In the genomic region with DNA sequence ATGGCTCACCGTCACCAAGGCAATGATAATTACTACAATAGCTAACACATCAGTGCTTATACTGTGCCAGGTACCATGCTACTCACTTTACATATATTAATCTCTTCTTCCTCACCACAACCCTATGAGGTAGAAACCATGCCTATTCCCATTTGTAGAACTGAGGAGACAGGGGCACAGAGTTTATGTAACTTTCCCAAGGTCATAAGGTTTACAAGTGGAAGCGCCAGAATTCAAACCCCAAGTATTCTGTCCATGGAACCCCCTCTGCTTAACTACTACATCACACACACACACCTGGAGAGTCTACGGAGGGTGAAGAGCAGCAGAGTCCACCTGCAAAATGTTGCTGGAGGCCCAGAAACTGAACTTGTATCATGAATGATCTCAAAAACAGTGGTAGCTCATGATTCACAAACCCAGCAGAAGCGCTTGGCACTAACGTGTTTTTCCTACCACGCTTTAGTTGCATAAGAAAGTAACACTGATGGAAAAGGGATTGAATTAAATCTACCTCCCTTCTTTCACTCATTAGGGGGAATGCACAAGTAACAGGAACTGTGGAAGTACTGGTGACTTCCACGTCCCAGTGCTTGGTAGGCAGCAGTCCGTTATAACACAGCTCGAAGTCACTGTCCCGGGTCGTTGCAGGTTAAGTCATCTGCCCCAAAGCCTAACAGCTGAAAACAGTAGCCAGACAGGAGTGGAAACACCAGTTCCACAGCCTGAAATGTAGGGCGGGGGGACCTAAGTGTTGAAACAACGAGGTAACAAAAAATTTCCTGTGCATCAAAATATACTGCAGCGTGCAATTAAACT, we compare ENCODE assay signal across 8 cellular contexts. TPM values are rescaled to one million over a fixed set of nuclear protein-coding genes. Genes with fewer than 3 reads are reported as not detected.
A peak's percentile ranks its signal among the peaks of the same experiment; 100 is the strongest.
DNase-seq lines count a peak whose midpoint lies in the region; ATAC-seq, FAIRE-seq and TF ChIP-seq lines count a peak whose summit lies in the region.

No MANE protein-coding gene starts in this region.

- peaks cover 19% of the 10 kb centered on the region for H3K23me2 ChIP-seq in H1 (ENCODE audit: low read depth, low read length)

- no peak for DNase-seq in GM12892 (ENCODE audit: insufficient read length)
- DNase-seq in OCI-LY7 (ENCODE audit: low spot score): peak; percentile 31
- DNase-seq in H1 (ENCODE audit: low read depth in 1 of 2, low spot score in 2 of 2): no peak
- no peak for DNase-seq in osteocyte (ENCODE audit: extremely low spot score, unreplicated experiment)
- DNase-seq in prostate gland (ENCODE audit: low spot score): no peak

- H3K36me3 ChIP-seq in OCI-LY7 (ENCODE audit: insufficient read depth, low read length): no peaks in the 10 kb centered on the region
- H3K36me3 ChIP-seq in H1 (ENCODE audit: control insufficient read depth in 2 of 4, insufficient read depth in 4 of 4, low read length in 3 of 4): no peaks in the 10 kb centered on the region
- no peaks in the 10 kb centered on the region for H3K36me3 ChIP-seq in gastroesophageal sphincter
- no peaks in the 10 kb centered on the region for H3K36me3 ChIP-seq in prostate gland

- FAIRE-seq in GM12892 (lab: Jason Lieb, UNC): peak; percentile 72
- FAIRE-seq in H1 (lab: Jason Lieb, UNC): no peak

- TF ChIP-seq CTCF in OCI-LY7 (conservative IDR thresholded peaks at IDR 0.05; ENCODE audit: low read length): no peak
- no peak for TF ChIP-seq CTCF in H1 (IDR thresholded peaks at IDR 0.05; ENCODE audit: control extremely low read depth in 1 of 3, insufficient read depth in 1 of 3, low read depth in 1 of 3, low read length in 3 of 3)
- TF ChIP-seq CTCF in osteocyte (IDR thresholded peaks at IDR 0.05): no peak
- TF ChIP-seq CTCF in gastroesophageal sphincter (IDR thresholded peaks at IDR 0.05): no peak
- TF ChIP-seq CTCF in prostate gland (IDR thresholded peaks at IDR 0.05): no peak

- H3K79me2 ChIP-seq in OCI-LY7 (ENCODE audit: insufficient read depth, low read depth, low read length) (peaks cover 14% of the 10 kb centered on the region; the same call in 1 of the 2 replicates), H1 (ENCODE audit: control insufficient read depth in 1 of 2, insufficient read depth in 2 of 2, low read length in 2 of 2) (peaks cover 6 to 57% of the 10 kb centered on the region in 2 experiments; a peak in 3 of 4 replicates)

- no peak overlapping the region for H3K9ac ChIP-seq in H1 (replicated peaks in 1 of 4; ENCODE audit: extremely low read depth in 1 of 4, low read depth in 3 of 4, low read length in 3 of 4)

- CTCF ChIA-PET in OCI-LY7 (lab: Charles Lee; ENCODE audit: unreplicated experiment): interaction anchor here (0.9 kb wide), 2 partner anchors 23 to 190 kb away, joined by 3 read pairs; no protein-coding TSS in a partner anchor
- CTCF ChIA-PET in H1 (lab: Charles Lee; ENCODE audit: partially characterized antibody): interaction anchor here (1.2 to 5.9 kb wide), 5 partner anchors 10 to 54 kb away, joined by 3 to 27 read pairs (median 5); no protein-coding TSS in a partner anchor

- no peak overlapping the region for H2BK5ac ChIP-seq in H1 (ENCODE audit: low read depth, low read length)

- intact Hi-C loops in OCI-LY7 (cut with micrococcal nuclease; ENCODE audit: unreplicated experiment) (loop anchor here (5.0 to 10.0 kb wide), 5 partner anchors 99 to 1579 kb away; a partner anchor contains a TSS), prostate gland (cut with DNase I) (loop anchor here (10.0 kb wide), 2 partner anchors 54 to 716 kb away; no protein-coding TSS in a partner anchor)

- H3K4me2 ChIP-seq in OCI-LY7 (ENCODE audit: low read length): peak overlapping the region; percentile 81
- H3K4me2 ChIP-seq in H1 (ENCODE audit: insufficient read depth in 1 of 2, low read depth in 2 of 2, low read length in 2 of 2): peak overlapping the region; percentile 67 to 93

- H2BK12ac ChIP-seq in H1 (ENCODE audit: low read depth, low read length): no peak overlapping the region

- H3K27me3 ChIP-seq in H1 (replicated peaks in 1 of 4; ENCODE audit: control insufficient read depth in 3 of 4, extremely low read depth in 1 of 4, insufficient read depth in 3 of 4, low read length in 3 of 4) (peaks cover 0 to 6% (median 1%) of the 10 kb centered on the region in 4 experiments; a peak in 1 of 7 replicates), gastroesophageal sphincter (no peaks in the 10 kb centered on the region), prostate gland (replicated peaks; ENCODE audit: insufficient read depth) (no peaks in the 10 kb centered on the region)

- H3K9me2 ChIP-seq in OCI-LY7 (ENCODE audit: insufficient read depth, low read length): no peaks in the 10 kb centered on the region

- H2AFZ ChIP-seq in OCI-LY7 (ENCODE audit: low read length) (peak overlapping the region; percentile 23; the same call in 1 of the 2 replicates), H1 (ENCODE audit: low read length) (no peak overlapping the region)

- no peak overlapping the region for H3K27ac ChIP-seq in OCI-LY7 (ENCODE audit: low read depth, low read length, poor library complexity, severe bottlenecking)
- no peak overlapping the region for H3K27ac ChIP-seq in H1 (ENCODE audit: low read depth, low read length)
- no peak overlapping the region for H3K27ac ChIP-seq in gastroesophageal sphincter
- no peak overlapping the region for H3K27ac ChIP-seq in prostate gland

- TF ChIP-seq POLR2A in GM12892 (IDR thresholded peaks at IDR 0.05; ENCODE audit: low read depth, low read length): no peak
- no peak for TF ChIP-seq POLR2A in H1 (IDR thresholded peaks at IDR 0.05; ENCODE audit: control extremely low read depth in 1 of 2, low read depth in 2 of 2, low read length in 2 of 2)
- no peak for TF ChIP-seq POLR2A in gastroesophageal sphincter (IDR thresholded peaks at IDR 0.05)
- TF ChIP-seq POLR2A in prostate gland (IDR thresholded peaks at IDR 0.05): no peak

- WGBS in H1 (ENCODE audit: extremely low coverage in 1 of 2, insufficient coverage in 1 of 2, insufficient read length in 1 of 2, insufficient replicate concordance in 2 of 2, low coverage in 1 of 2, low lambda C conversion rate in 2 of 2, missing lambda C conversion rate in 1 of 2), 2 experiments: 70% methylated on average over 14 of the region's 14 CpGs; no CpG with 5 or more reads in 1 of the 2 experiments
- WGBS in gastroesophageal sphincter (ENCODE audit: low coverage in 1 of 2), 2 donors: 83 to 92% methylated on average over 9 to 14 of the region's 14 CpGs
- WGBS in prostate gland: 64% methylated on average over 14 of the region's 14 CpGs

- H3K36me3 Mint-ChIP-seq in osteocyte (ENCODE audit: unreplicated experiment): no peaks in the 10 kb centered on the region

- H4K5ac ChIP-seq in H1 (ENCODE audit: insufficient read length, low read depth, low read length): no peak overlapping the region

- no peak overlapping the region for H2BK20ac ChIP-seq in H1 (ENCODE audit: low read length)

- BruUV-seq in OCI-LY7 (replicated peaks; lab: Mats Ljungman, UMichigan): no TSS peak

- H4K91ac ChIP-seq in H1 (replicated peaks; ENCODE audit: insufficient read length, low read length): no peak overlapping the region

- no peak overlapping the region for H3K14ac ChIP-seq in H1 (ENCODE audit: insufficient read length)

- H3K4me3 ChIP-seq in OCI-LY7 (ENCODE audit: low read depth, low read length, poor library complexity, severe bottlenecking) (peak overlapping the region; percentile 59), H1 (ENCODE audit: extremely low read depth in 1 of 4, insufficient read depth in 2 of 4, low read depth in 3 of 4, low read length in 4 of 4) (peak overlapping the region in 3 of 4 experiments; percentile 8 to 47 (median 14); a peak in 3 of 8 replicates), gastroesophageal sphincter (no peak overlapping the region), prostate gland (peak overlapping the region in 1 of 2 donors; percentile 11)

- H4K20me1 ChIP-seq in OCI-LY7 (ENCODE audit: insufficient read depth, low read length) (peaks cover 9% of the 10 kb centered on the region; the same call in 1 of the 2 replicates), H1 (replicated peaks in 1 of 2; ENCODE audit: control insufficient read depth in 1 of 2, insufficient read depth in 2 of 2, low read length in 2 of 2) (peaks cover 5 to 15% of the 10 kb centered on the region in 2 experiments)

- peaks cover 55% of the 10 kb centered on the region for H3K4me1 ChIP-seq in OCI-LY7 (ENCODE audit: insufficient read depth, low read length, poor library complexity, severe bottlenecking)
- peaks cover 0 to 4% (median 3%) of the 10 kb centered on the region in 4 experiments; a peak in 5 of 7 replicates for H3K4me1 ChIP-seq in H1 (replicated peaks in 1 of 4; ENCODE audit: control insufficient read depth in 3 of 4, insufficient read depth in 4 of 4, low read length in 3 of 4)
- H3K4me1 ChIP-seq in gastroesophageal sphincter: peaks cover 0 to 31% (median 0%) of the 10 kb centered on the region in 3 donors
- H3K4me1 ChIP-seq in prostate gland (replicated peaks): no peaks in the 10 kb centered on the region

- H3K18ac ChIP-seq in H1 (ENCODE audit: extremely low read depth, low read length): no peak overlapping the region

- H3K9me3 Mint-ChIP-seq in osteocyte (ENCODE audit: unreplicated experiment): no peaks in the 10 kb centered on the region

- H3K27ac Mint-ChIP-seq in osteocyte (ENCODE audit: unreplicated experiment): no peak overlapping the region

- no peak for ATAC-seq in GM19452 (IDR thresholded peaks at IDR 0.05; ENCODE audit: unreplicated experiment)
- no peak for ATAC-seq in GM18517 (IDR thresholded peaks at IDR 0.05; ENCODE audit: unreplicated experiment)
- no peak for ATAC-seq in gastroesophageal sphincter

- no peak overlapping the region for H3K23ac ChIP-seq in H1 (ENCODE audit: insufficient read length)

- H3K9me3 ChIP-seq in OCI-LY7 (ENCODE audit: low read length): no peaks in the 10 kb centered on the region
- H3K9me3 ChIP-seq in H1 (ENCODE audit: insufficient read depth in 2 of 2, low read depth in 1 of 2, low read length in 1 of 2): no peaks in the 10 kb centered on the region
- H3K9me3 ChIP-seq in gastroesophageal sphincter: no peaks in the 10 kb centered on the region
- H3K9me3 ChIP-seq in prostate gland: no peaks in the 10 kb centered on the region

- no peaks in the 10 kb centered on the region; the same call in 1 of the 2 replicates for H3K79me1 ChIP-seq in H1 (ENCODE audit: low read depth, low read length)

- no peak overlapping the region for H3K4ac ChIP-seq in H1 (replicated peaks; ENCODE audit: insufficient read length, low read depth, low read length)

- no peaks in the 10 kb centered on the region for H3K27me3 Mint-ChIP-seq in osteocyte (ENCODE audit: unreplicated experiment)

- TF ChIP-seq RAD21 in H1 (IDR thresholded peaks at IDR 0.05 in 1 of 2, conservative IDR thresholded peaks at IDR 0.05 in 1 of 2; ENCODE audit: low read depth in 2 of 2, low read length in 2 of 2): no peak

- H2BK15ac ChIP-seq in H1 (ENCODE audit: low read length): no peak overlapping the region

- no peak overlapping the region for H4K8ac ChIP-seq in H1 (ENCODE audit: extremely low read depth, insufficient read depth, low read length)

- no peak overlapping the region for H2AK5ac ChIP-seq in H1 (ENCODE audit: low read depth, low read length)

- no peak for TF ChIP-seq EP300 in H1 (IDR thresholded peaks at IDR 0.05; ENCODE audit: borderline replicate concordance in 1 of 2, low read depth in 2 of 2, low read length in 2 of 2)
- TF ChIP-seq EP300 in gastroesophageal sphincter (IDR thresholded peaks at IDR 0.05): no peak

- H3K4me3 Mint-ChIP-seq in osteocyte (ENCODE audit: unreplicated experiment): peak overlapping the region; percentile 46

- H3K56ac ChIP-seq in H1 (replicated peaks; ENCODE audit: insufficient read length, low read depth, low read length): no peak overlapping the region

- H2BK120ac ChIP-seq in H1 (replicated peaks; ENCODE audit: low read depth, low read length): no peak overlapping the region

- POLR2A ChIA-PET in OCI-LY7 (lab: Charles Lee): interaction anchor here (0.6 to 5.4 kb wide), 8 partner anchors 11 to 697 kb away, joined by 3 to 40 read pairs (median 3); no protein-coding TSS in a partner anchor
- POLR2A ChIA-PET in H1 (lab: Charles Lee; ENCODE audit: partially characterized antibody): interaction anchor here (0.8 to 1.8 kb wide), 3 partner anchors 10 to 108 kb away, joined by 3 to 4 read pairs (median 3); a partner anchor contains a TSS

- H3K4me1 Mint-ChIP-seq in osteocyte (ENCODE audit: unreplicated experiment): peaks cover 24% of the 10 kb centered on the region

RNA-seq across cellular contexts. Expression of a gene that starts 2.0 kb away (rescaled TPM):
- 19.1 TPM for polyA plus RNA-seq in GM12892 (2012; ENCODE audit: missing spikeins)
- total RNA-seq in OCI-LY7 (2014; rRNA removed; shearing (Covaris generic)): 25.6 and 33.7 TPM in 2 replicates
- 44.7 and 56.6 TPM in 2 replicates for total RNA-seq in OCI-LY7 (2022)
- total RNA-seq in H1 (2021; fragmentation: NEBNext Ultra II Directional; extraction: Animal tissue kit (Norgen Biotek cat#: 25700)): 48.3 and 48.4 TPM in 2 replicates
- polyA plus RNA-seq in H1 (2011; rRNA removed): 3.2 and 4.1 TPM in 2 replicates
- polyA plus RNA-seq in H1 (2011; cell fraction: cytosol; rRNA removed): 6.1 TPM
- 8.0 TPM for polyA plus RNA-seq in H1 (2011; cell fraction: nucleus; rRNA removed)
- 5.9 to 12.8 TPM (median 9.7 TPM) in 4 replicates for polyA plus RNA-seq in H1 (2012, experiment 1 of 2)
- 0.54 TPM for polyA plus RNA-seq in H1 (2012, experiment 2 of 2)
- 27.2 TPM for polyA plus RNA-seq in H1 (2013, experiment 1 of 2)
- polyA plus RNA-seq in H1 (2013, experiment 2 of 2): 24.3 TPM
- polyA minus RNA-seq in H1 (2011; rRNA and poly(A)+ RNA removed): 56.2 and 67.1 TPM in 2 replicates
- 15.0 TPM for polyA minus RNA-seq in H1 (2011; cell fraction: cytosol; rRNA and poly(A)+ RNA removed)
- polyA minus RNA-seq in H1 (2011; cell fraction: nucleus; rRNA and poly(A)+ RNA removed): 109 TPM
- total RNA-seq in osteocyte: 20.5 and 22.1 TPM in 2 replicates
- total RNA-seq in gastroesophageal sphincter: 10 to 100 TPM; 30.8 to 63.0 (median 44.4) TPM
- total RNA-seq in prostate gland: 10 to 100 TPM; 30.0 to 44.4 TPM

Comparison
In these comparisons a context has a peak if more than half of its experiments do, and no peak if none do; other contexts are left out.
1. H3K4me3 ChIP-seq: peak in OCI-LY7 (single experiment) and H1 (3 of 4); none in gastroesophageal sphincter (0 of 2).